In genomic region chr16:53600076-53600475, GRCh38 we compare ENCODE assay signal across 17 cellular contexts.
DNase-seq lines count a peak whose midpoint lies in the region; ATAC-seq and TF ChIP-seq lines count a peak whose summit lies in the region.
"Had no signal": no experiment of that assay in that cellular context is flagged by ENCODE, and none has a peak within 500 bp of the region (broad histone marks: within the 10 kb centered on the region; RNA-seq: fewer than 3 reads in every experiment).

No MANE protein-coding gene starts in this region.

- TF ChIP-seq POLR2A in suprapubic skin (IDR thresholded peaks at IDR 0.05), result no peak

- no peaks in the 10 kb centered on the region for H3K36me3 ChIP-seq in SK-N-MC (ENCODE audit: insufficient read depth, low read length)
- peaks cover under 1% of the 10 kb centered on the region for H3K36me3 ChIP-seq in suprapubic skin
- no peaks in the 10 kb centered on the region for H3K36me3 ChIP-seq in mucosa of descending colon (ENCODE audit: low read depth)

- no peaks in the 10 kb centered on the region for H3K27me3 ChIP-seq in suprapubic skin

- no peak for TF ChIP-seq CTCF in suprapubic skin (IDR thresholded peaks at IDR 0.05)
- no peak for TF ChIP-seq CTCF in mucosa of descending colon (IDR thresholded peaks at IDR 0.05)

- H3K4me1 ChIP-seq in suprapubic skin (peaks cover 20% of the 10 kb centered on the region), mucosa of descending colon (ENCODE audit: low read depth) (no peaks in the 10 kb centered on the region)

- peak overlapping the region; percentile 57; the same call in 1 of the 2 replicates for H3K27ac ChIP-seq in SK-N-MC
- peak overlapping the region; percentile 52 for H3K27ac ChIP-seq in suprapubic skin
- H3K27ac ChIP-seq: KMS-11 had no signal

- no peak overlapping the region for H3K4me3 ChIP-seq in SK-N-MC
- no peak overlapping the region for H3K4me3 ChIP-seq in suprapubic skin
- H3K4me3 ChIP-seq in mucosa of descending colon, result no peak overlapping the region
- H3K4me3 ChIP-seq: GM23338 had no signal

- WGBS in suprapubic skin, result 44% methylated on average over 3 of the region's 3 CpGs

- no peak for ATAC-seq in Right ventricle myocardium inferior
- no peak for ATAC-seq in mucosa of descending colon
- ATAC-seq: GM23338, Panc1 had no signal

- no peak for TF ChIP-seq EP300 in suprapubic skin (IDR thresholded peaks at IDR 0.05)

- intact Hi-C loops in Right ventricle myocardium inferior (cut with DNase I) (no loop called here), mucosa of descending colon (cut with DNase I, micrococcal nuclease) (no loop called here)

- H3K9me3 ChIP-seq in SK-N-MC (ENCODE audit: low read depth, low read length) (no peaks in the 10 kb centered on the region), suprapubic skin (peaks cover under 1% of the 10 kb centered on the region), mucosa of descending colon (no peaks in the 10 kb centered on the region)

- peak; percentile 61 for DNase-seq in GM04503 (ENCODE audit: low read depth)
- DNase-seq in SK-N-MC (ENCODE audit: low read depth, low spot score), result no peak
- peak; percentile 66 for DNase-seq in fibroblast of gingiva (ENCODE audit: low read depth)
- no peak for DNase-seq in suprapubic skin (ENCODE audit: low spot score in 2 of 2)
- DNase-seq in SK-N-DZ (ENCODE audit: low spot score), result no peak
- no peak for DNase-seq in Right ventricle myocardium inferior (ENCODE audit: missing footprints)
- no peak for DNase-seq in mucosa of descending colon
- no peak for DNase-seq in NCI-H1694 (lab: John Stamatoyannopoulos, UW)
- DNase-seq: Calu3; CD4-positive, alpha-beta T cell; MM.1S; NCI-H1105; NCI-H187; SHP77 had no signal

- no peak overlapping the region for H3K9ac ChIP-seq in SK-N-MC (ENCODE audit: insufficient read length)
- H3K9ac ChIP-seq: KMS-11 had no signal

Comparison
In these comparisons a context has a peak if more than half of its experiments do, and no peak if none do; other contexts are left out.
1. DNase-seq: peak in GM04503 (single experiment) and fibroblast of gingiva (single experiment); none in SK-N-MC (single experiment), suprapubic skin (0 of 2), SK-N-DZ (single experiment), Right ventricle myocardium inferior (single experiment), mucosa of descending colon (0 of 3) and NCI-H1694 (single experiment).